19 cellular contexts compared by ENCODE assay signal in genomic region chr1:31425301-31426081, GRCh38. TPM values are rescaled to one million over a fixed set of nuclear protein-coding genes. Genes with fewer than 3 reads are reported as not detected.
A peak's percentile ranks its signal among the peaks of the same experiment; 100 is the strongest.
DNase-seq lines count a peak whose midpoint lies in the region; ATAC-seq, FAIRE-seq and TF ChIP-seq lines count a peak whose summit lies in the region.
"Had no signal": no experiment of that assay in that cellular context is flagged by ENCODE, and none has a peak within 500 bp of the region (broad histone marks: within the 10 kb centered on the region; RNA-seq: fewer than 3 reads in every experiment).

No MANE protein-coding gene starts in this region.

- H3K9ac ChIP-seq in keratinocyte (ENCODE audit: control insufficient read depth, extremely low read depth, insufficient read depth, low read length), result peak overlapping the region; percentile 49

- H3K27ac Mint-ChIP-seq in Calu3 (ENCODE audit: unreplicated experiment), result no peak overlapping the region
- H3K27ac Mint-ChIP-seq in stimulated activated memory B cell treated with anti-CD40 and anti-IgM and Interleukin-4, amounts not matched to agents 10 μg/mL and 1 μg/mL and 100 μg/mL, for 72 hours, result peak overlapping the region; percentile 39
- no peak overlapping the region for H3K27ac Mint-ChIP-seq in endothelial cell (ENCODE audit: unreplicated experiment)
- H3K27ac Mint-ChIP-seq: HFFc6 had no signal

- H3K4me3 Mint-ChIP-seq in Calu3 (ENCODE audit: low read depth, unreplicated experiment), result no peak overlapping the region
- H3K4me3 Mint-ChIP-seq in stimulated activated memory B cell treated with anti-CD40 and anti-IgM and Interleukin-4, amounts not matched to agents 10 μg/mL and 1 μg/mL and 100 μg/mL, for 72 hours, result no peak overlapping the region
- H3K4me3 Mint-ChIP-seq in endothelial cell (ENCODE audit: unreplicated experiment), result no peak overlapping the region
- H3K4me3 Mint-ChIP-seq: HFFc6 had no signal

- H3K9me3 ChIP-seq in keratinocyte (ENCODE audit: control insufficient read depth, low read depth, low read length) (no peaks in the 10 kb centered on the region), hepatocyte (ENCODE audit: low read depth) (no peaks in the 10 kb centered on the region)

- POLR2A ChIA-PET in RWPE1 (lab: Yijun Ruan, JAX; ENCODE audit: low non-redundant PET), result no interaction called here

- dilution Hi-C loops in keratinocyte (cut with MboI; ENCODE audit: extremely low pct_ligation_motif_present, low sequenced_read_pairs), result no loop called here

- 90% methylated on average over 28 of the region's 28 CpGs for WGBS in hepatocyte (ENCODE audit: low lambda C conversion rate, missing lambda C conversion rate)

- TF ChIP-seq CTCF in Calu3 (IDR thresholded peaks at IDR 0.05; ENCODE audit: unreplicated experiment), result no peak
- TF ChIP-seq CTCF in RWPE1 (conservative IDR thresholded peaks at IDR 0.05; ENCODE audit: low read depth), result no peak
- TF ChIP-seq CTCF in keratinocyte (optimal IDR thresholded peaks at IDR 0.05 in 1 of 3, IDR thresholded peaks at IDR 0.05 in 1 of 3, conservative IDR thresholded peaks at IDR 0.05 in 1 of 3; ENCODE audit: extremely low read depth in 1 of 3, insufficient read depth in 2 of 3, low read length in 3 of 3), result no peak
- TF ChIP-seq CTCF in endothelial cell (IDR thresholded peaks at IDR 0.05; ENCODE audit: unreplicated experiment), result no peak
- TF ChIP-seq CTCF in hepatocyte (IDR thresholded peaks at IDR 0.05; ENCODE audit: poor library complexity), result no peak

- H3K27me3 Mint-ChIP-seq in Calu3 (ENCODE audit: unreplicated experiment), result no peaks in the 10 kb centered on the region
- no peaks in the 10 kb centered on the region for H3K27me3 Mint-ChIP-seq in stimulated activated memory B cell treated with anti-CD40 and anti-IgM and Interleukin-4, amounts not matched to agents 10 μg/mL and 1 μg/mL and 100 μg/mL, for 72 hours
- H3K27me3 Mint-ChIP-seq in endothelial cell (ENCODE audit: unreplicated experiment), result no peaks in the 10 kb centered on the region

- H3K79me2 ChIP-seq in keratinocyte (ENCODE audit: control insufficient read depth, insufficient read depth, low read length), result peaks cover 61% of the 10 kb centered on the region
- H3K79me2 ChIP-seq in hepatocyte, result peaks cover 16% of the 10 kb centered on the region

- H3K4me3 ChIP-seq in keratinocyte (ENCODE audit: control insufficient read depth in 2 of 3, extremely low read depth in 1 of 3, insufficient read depth in 2 of 3, low read depth in 1 of 3, low read length in 3 of 3) (no peak overlapping the region), hepatocyte (no peak overlapping the region)

- H3K4me1 Mint-ChIP-seq in Calu3 (ENCODE audit: low read depth, unreplicated experiment) (peaks cover 33% of the 10 kb centered on the region), endothelial cell (ENCODE audit: unreplicated experiment) (peaks cover 4% of the 10 kb centered on the region)
- H3K4me1 Mint-ChIP-seq in stimulated activated memory B cell treated with anti-CD40 and anti-IgM and Interleukin-4, amounts not matched to agents 10 μg/mL and 1 μg/mL and 100 μg/mL, for 72 hours, result peaks cover 34% of the 10 kb centered on the region

- H3K9me3 Mint-ChIP-seq in Calu3 (ENCODE audit: low read depth, unreplicated experiment), result no peaks in the 10 kb centered on the region
- H3K9me3 Mint-ChIP-seq in stimulated activated memory B cell treated with anti-CD40 and anti-IgM and Interleukin-4, amounts not matched to agents 10 μg/mL and 1 μg/mL and 100 μg/mL, for 72 hours, result no peaks in the 10 kb centered on the region
- H3K9me3 Mint-ChIP-seq in endothelial cell (ENCODE audit: unreplicated experiment), result no peaks in the 10 kb centered on the region
- H3K9me3 Mint-ChIP-seq: HFFc6 had no signal

- H3K27me3 ChIP-seq in keratinocyte (ENCODE audit: control insufficient read depth, extremely low read depth, insufficient read depth, low read length), result no peaks in the 10 kb centered on the region
- no peaks in the 10 kb centered on the region for H3K27me3 ChIP-seq in hepatocyte

- BruUV-seq in Calu3 (replicated peaks; lab: Mats Ljungman, UMichigan), result TSS peak; percentile 59

- no peaks in the 10 kb centered on the region for H3K9me1 ChIP-seq in keratinocyte (ENCODE audit: control insufficient read depth, extremely low read depth, insufficient read depth, low read length)

- H3K4me2 ChIP-seq in keratinocyte (ENCODE audit: control insufficient read depth, extremely low read depth, insufficient read depth, low read depth, low read length) (no peak overlapping the region), hepatocyte (no peak overlapping the region)

- peaks cover 59 to 68% of the 10 kb centered on the region in 2 experiments for H3K36me3 ChIP-seq in keratinocyte (ENCODE audit: control insufficient read depth in 2 of 2, extremely low read depth in 1 of 2, insufficient read depth in 2 of 2, low read length in 2 of 2)
- H3K36me3 ChIP-seq in hepatocyte (replicated peaks; ENCODE audit: insufficient read depth, low read depth), result no peaks in the 10 kb centered on the region

- intact Hi-C loops in Calu3 (cut with micrococcal nuclease; ENCODE audit: unreplicated experiment), result no loop called here

- DNase-seq in Calu3 (no peak), RWPE1 (ENCODE audit: low spot score) (no peak), keratinocyte (ENCODE audit: low read depth, low spot score) (no peak), endothelial cell (ENCODE audit: low spot score) (no peak), hepatocyte (ENCODE audit: low spot score) (no peak)
- no peak for DNase-seq in activated CD4-positive, alpha-beta T cell treated with anti-CD3 and anti-CD28 coated beads for 48 hours
- DNase-seq: C1 segment of cervical spinal cord, DMS 273 treated with DMSO at 0.1 percent for 48 hours, HFFc6, IMR-90, Kasumi-1, NCI-H1105, NCI-H1694, NCI-H524, SHP77 treated with DMSO at 0.1 percent for 48 hours had no signal

- H3K9me2 ChIP-seq in hepatocyte (replicated peaks; ENCODE audit: insufficient read depth), result no peaks in the 10 kb centered on the region

- H4K20me1 ChIP-seq in keratinocyte (ENCODE audit: control insufficient read depth, extremely low read depth, insufficient read depth, low read length), result peaks cover 6% of the 10 kb centered on the region
- H4K20me1 ChIP-seq in hepatocyte (ENCODE audit: insufficient read depth, poor library complexity, severe bottlenecking), result peaks cover 2% of the 10 kb centered on the region

- H3K27ac ChIP-seq in RWPE1 (peak overlapping the region; percentile 87), keratinocyte (ENCODE audit: control insufficient read depth, insufficient read depth, low read length) (peak overlapping the region; percentile 71), hepatocyte (no peak overlapping the region)

- H3K4me1 ChIP-seq in keratinocyte (ENCODE audit: control insufficient read depth, extremely low read depth, insufficient read depth, low read length), result peaks cover 49% of the 10 kb centered on the region
- H3K4me1 ChIP-seq in hepatocyte (ENCODE audit: insufficient read depth), result peaks cover 14% of the 10 kb centered on the region

- no peak for FAIRE-seq in keratinocyte (lab: Jason Lieb, UNC)
- FAIRE-seq: H1, RCC 7860 had no signal

- ATAC-seq in stimulated activated memory B cell treated with anti-CD40 and anti-IgM and Interleukin-4, amounts not matched to agents 10 μg/mL and 1 μg/mL and 100 μg/mL, for 72 hours, result no peak
- ATAC-seq: SK-N-SH treated with all-trans-retinoic acid at 6 μM for 48 hours had no signal

- H2AFZ ChIP-seq in keratinocyte (ENCODE audit: control insufficient read depth, low read length) (no peak overlapping the region), hepatocyte (no peak overlapping the region)

- CTCF ChIA-PET in Calu3 (lab: Charles Lee), result interaction anchor here (1.4 kb wide), 1 partner anchor 124 kb away, joined by 5 read pairs; no protein-coding TSS in a partner anchor
- CTCF ChIA-PET in RWPE1 (lab: Yijun Ruan, JAX), result interaction anchor here (0.7 to 1.0 kb wide), 2 partner anchors 31 to 123 kb away, joined by 3 read pairs; no protein-coding TSS in a partner anchor

- H3K36me3 Mint-ChIP-seq in Calu3 (ENCODE audit: insufficient read depth, unreplicated experiment), result peaks cover 20% of the 10 kb centered on the region
- no peaks in the 10 kb centered on the region for H3K36me3 Mint-ChIP-seq in stimulated activated memory B cell treated with anti-CD40 and anti-IgM and Interleukin-4, amounts not matched to agents 10 μg/mL and 1 μg/mL and 100 μg/mL, for 72 hours
- H3K36me3 Mint-ChIP-seq in endothelial cell (ENCODE audit: low read depth, unreplicated experiment), result peaks cover 20% of the 10 kb centered on the region

RNA-seq across cellular contexts. Expression of gene SERINC2, which starts 12.5 kb away (rescaled TPM):
- 67.7 and 79.8 TPM in 2 replicates for total RNA-seq in Calu3 (2022)
- polyA plus RNA-seq in keratinocyte, result 171 to 534 TPM (median 254 TPM) in 3 replicates
- 42.6 TPM for polyA plus RNA-seq in keratinocyte (2011; ENCODE audit: low read depth)
- 289 and 579 TPM in 2 replicates for polyA plus RNA-seq in keratinocyte (2011; cell fraction: cytosol; rRNA removed)
- 282 and 353 TPM in 2 replicates for polyA plus RNA-seq in keratinocyte (2011; cell fraction: nucleus; rRNA removed)
- 278 and 559 TPM in 2 replicates for polyA plus RNA-seq in keratinocyte (2012; ENCODE audit: low replicate concordance)
- 278 to 1,146 TPM (median 422 TPM) in 3 replicates for polyA minus RNA-seq in keratinocyte
- polyA minus RNA-seq in keratinocyte (2011; cell fraction: cytosol; rRNA and poly(A)+ RNA removed), result 637 TPM
- 159 and 168 TPM in 2 replicates for polyA minus RNA-seq in keratinocyte (2011; cell fraction: nucleus; rRNA and poly(A)+ RNA removed)
- 23.6 TPM for total RNA-seq in endothelial cell (ENCODE audit: unreplicated experiment)
- 53.6 and 70.2 TPM in 2 replicates for total RNA-seq in hepatocyte
- 154 and 164 TPM in 2 replicates for polyA plus RNA-seq in hepatocyte

RNA-seq across cellular contexts. Expression of gene FABP3, which starts 52.6 kb away (rescaled TPM):
- total RNA-seq in Calu3 (2022) (not detected in 2 replicates), endothelial cell (ENCODE audit: unreplicated experiment) (1.1 TPM), hepatocyte (23.9 and 39.1 TPM in 2 replicates)
- polyA plus RNA-seq in keratinocyte (0.29 to 0.59 TPM (median 0.58 TPM) in 3 replicates), hepatocyte (50.1 and 65.5 TPM in 2 replicates)
- polyA plus RNA-seq in keratinocyte (2011; ENCODE audit: low read depth), result 1.4 TPM
- 0.12 and 0.46 TPM in 2 replicates for polyA plus RNA-seq in keratinocyte (2011; cell fraction: cytosol; rRNA removed)
- polyA plus RNA-seq in keratinocyte (2011; cell fraction: nucleus; rRNA removed), result 0.19 TPM in 1 of 2 replicates, not detected in the other
- 0.96 and 3.2 TPM in 2 replicates for polyA plus RNA-seq in keratinocyte (2012; ENCODE audit: low replicate concordance)
- polyA minus RNA-seq in keratinocyte, result 0.67 to 2.4 TPM (median 0.69 TPM) in 3 replicates
- not detected for polyA minus RNA-seq in keratinocyte (2011; cell fraction: cytosol; rRNA and poly(A)+ RNA removed)
- polyA minus RNA-seq in keratinocyte (2011; cell fraction: nucleus; rRNA and poly(A)+ RNA removed), result not detected in 2 replicates

Comparison
In these comparisons a context has a peak if more than half of its experiments do, and no peak if none do; other contexts are left out.
1. RNA of gene FABP3, which starts 52.6 kb away (total RNA-seq): 23.9 to 39.1 TPM in hepatocyte; 1.1 TPM in endothelial cell (single experiment) and not detected in Calu3; every median in the first group is over 10 times any median in the second.